Comparison of ENCODE assay signal across 1 cellular context in genomic region chr14:63759454-63759853, GRCh38.
TF ChIP-seq lines count a peak whose summit lies in the region.

No MANE protein-coding gene starts in this region.

TF ChIP-seq in GM12878, 131 proteins besides CTCF, POLR2A, EP300 and RAD21 (continued from another document):
- peak; percentile 17; the same call in 1 of the 2 replicates for TF ChIP-seq SPI1 (IDR thresholded peaks at IDR 0.05; ENCODE audit: borderline replicate concordance, insufficient read depth, low read depth, low read length)
